Comparison of ENCODE assay signal across 11 cellular contexts in the genomic region with DNA sequence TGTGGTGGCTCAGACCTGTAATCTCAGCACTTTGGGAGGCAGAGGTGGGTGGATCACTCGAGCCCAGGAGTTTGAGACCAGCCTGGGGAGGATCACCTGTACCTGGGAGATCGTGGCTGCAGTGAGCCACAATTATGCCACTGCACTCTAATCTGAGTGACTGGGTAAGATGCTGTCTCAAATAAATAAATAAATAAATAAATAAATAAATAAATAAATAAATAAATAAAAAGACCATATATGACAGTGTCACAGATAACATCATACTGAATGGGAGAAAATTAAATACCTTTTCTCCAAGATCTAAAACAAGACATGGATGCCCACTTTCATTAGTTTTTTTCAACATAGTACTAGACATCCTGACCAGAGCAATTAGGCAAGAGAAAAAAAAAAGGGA.
"Had no signal": no experiment of that assay in that cellular context is flagged by ENCODE, and none has a peak within 500 bp of the region (broad histone marks: within the 10 kb centered on the region; RNA-seq: fewer than 3 reads in every experiment).

No MANE protein-coding gene starts in this region.

- H3K4me2 ChIP-seq: GM23338 had no signal

- H3K4me1 Mint-ChIP-seq: GM23338 had no signal

- H3K4me3 Mint-ChIP-seq: GM23338, H9, HFFc6 had no signal

- H3K9me3 ChIP-seq: HAP-1 had no signal

- ATAC-seq: GM23338, HCT116 had no signal

- H3K4me3 ChIP-seq: GM23248, GM23338, HAP-1 had no signal

- DNase-seq: GM23248, GOT3, H7, H9, HCEC 1CT, HFFc6 had no signal

- H3K27ac ChIP-seq: GM23248 had no signal

- H3K4me1 ChIP-seq: HAP-1 had no signal

- H3K27ac Mint-ChIP-seq: GM23338, H9, HFFc6 had no signal

- H3K36me3 ChIP-seq: HAP-1 had no signal

- FAIRE-seq: H1, H54 had no signal
